Comparison of ENCODE assay signal across 1 cellular context in genomic region chr22:26065847-26066246, GRCh38.
TF ChIP-seq lines count a peak whose summit lies in the region.

No MANE protein-coding gene starts in this region.

TF ChIP-seq in GM23338, 12 proteins besides CTCF, POLR2A, EP300 and RAD21 (continued from another document):
- no peak for TF ChIP-seq REST (IDR thresholded peaks at IDR 0.05; ENCODE audit: unreplicated experiment)
